In genomic region chr2:105396254-105397024, GRCh38 we compare ENCODE assay signal across 8 cellular contexts. TPM values are rescaled to one million over a fixed set of nuclear protein-coding genes. Genes with fewer than 3 reads are reported as not detected.
DNase-seq lines count a peak whose midpoint lies in the region; ATAC-seq and TF ChIP-seq lines count a peak whose summit lies in the region.

No MANE protein-coding gene starts in this region.

- H3K9me3 ChIP-seq in mucosa of rectum (ENCODE audit: control insufficient read depth in 2 of 2, low read length in 2 of 2) = no peaks in the 10 kb centered on the region
- H3K9me3 ChIP-seq in transverse colon = no peaks in the 10 kb centered on the region

- H3K4me3 ChIP-seq in astrocyte of the spinal cord (ENCODE audit: low read depth, low read length) (peak overlapping the region; percentile 100), mucosa of rectum (ENCODE audit: low read length in 2 of 2) (peak overlapping the region; percentile 53 to 66), transverse colon (peak overlapping the region in 1 of 4 donors; percentile 75)

- H3K9ac ChIP-seq in mucosa of rectum (ENCODE audit: low read depth in 1 of 2, low read length in 2 of 2) = peak overlapping the region; percentile 3 to 28

- H3K27me3 ChIP-seq in mucosa of rectum (ENCODE audit: control insufficient read depth in 2 of 2, insufficient read depth in 2 of 2, low read length in 2 of 2) (peaks cover 0 to 3% of the 10 kb centered on the region in 2 donors), transverse colon (no peaks in the 10 kb centered on the region)

- TF ChIP-seq POLR2A in transverse colon (IDR thresholded peaks at IDR 0.05) = no peak

- H3K27ac ChIP-seq in mucosa of rectum (ENCODE audit: low read depth in 2 of 2, low read length in 2 of 2) = peak overlapping the region; percentile 45 to 81
- H3K27ac ChIP-seq in transverse colon = peak overlapping the region; percentile 85 to 95 (median 93)

- in situ Hi-C loops in astrocyte of the spinal cord (cut with HindIII; ENCODE audit: low sequenced_read_pairs) = no loop called here
- in situ Hi-C loops in transverse colon (cut with MboI; ENCODE audit: low pct_ligation_motif_present in 1 of 4, low pct_unique_long_range_greater_than_20kb in 1 of 4, low sequenced_read_pairs in 3 of 4) = no loop called here

- WGBS in transverse colon (ENCODE audit: low coverage in 1 of 2), 2 donors = 56 to 75% methylated on average over 6 to 12 of the region's 12 CpGs

- TF ChIP-seq CTCF in astrocyte of the spinal cord (IDR thresholded peaks at IDR 0.05; ENCODE audit: low read depth, low read length) (no peak), transverse colon (IDR thresholded peaks at IDR 0.05) (no peak)

- no peak for ATAC-seq in HG03280 (IDR thresholded peaks at IDR 0.05; ENCODE audit: unreplicated experiment)

- intact Hi-C loops in transverse colon (cut with DNase I; ENCODE audit: low total_unique reads) = loop anchor here (10.0 kb wide), 1 partner anchor 48 kb away; no protein-coding TSS in a partner anchor

- TF ChIP-seq EP300 in transverse colon (IDR thresholded peaks at IDR 0.05; ENCODE audit: low read depth) = no peak

- peak; percentile 42 for DNase-seq in activated naive CD4-positive, alpha-beta T cell treated with Interleukin-2 at 50 U/mL for 16 hours
- no peak for DNase-seq in activated naive CD4-positive, alpha-beta T cell (lab: John Stamatoyannopoulos, UW)
- peak; percentile 96 for DNase-seq in astrocyte of the spinal cord (ENCODE audit: low read depth, low spot score)
- DNase-seq in transverse colon = peak; percentile 78
- DNase-seq in OCI-M2 (lab: John Stamatoyannopoulos, UW; ENCODE audit: unreplicated experiment) = no peak
- DNase-seq in hypothalamus (lab: John Stamatoyannopoulos, UW) = no peak

- H3K4me1 ChIP-seq in mucosa of rectum (ENCODE audit: control insufficient read depth in 2 of 2, insufficient read depth in 2 of 2, low read length in 2 of 2) = peaks cover 10 to 50% of the 10 kb centered on the region in 2 donors
- H3K4me1 ChIP-seq in transverse colon = peaks cover 10 to 55% (median 26%) of the 10 kb centered on the region in 4 donors

- H3K36me3 ChIP-seq in mucosa of rectum (ENCODE audit: control insufficient read depth in 2 of 2, insufficient read depth in 2 of 2, low read length in 2 of 2) (peaks cover 4% of the 10 kb centered on the region in 2 donors), transverse colon (no peaks in the 10 kb centered on the region)

RNA-seq across cellular contexts. Expression of gene FHL2, which starts 2.4 kb away (rescaled TPM):
- total RNA-seq in transverse colon = 100 to 1,000 TPM in 1 of 4 donors, 10 to 100 TPM in 3; 56.1 to 140 (median 89.2) TPM

RNA-seq across cellular contexts. Expression of gene C2orf49, which starts 59.1 kb away (rescaled TPM):
- total RNA-seq in transverse colon = 10 to 100 TPM in 3 of 4 donors, 1 to 10 TPM in 1; 1.8 to 17.6 (median 14.5) TPM

Comparison
In these comparisons a context has a peak if more than half of its experiments do, and no peak if none do; other contexts are left out.
1. DNase-seq: peak in activated naive CD4-positive, alpha-beta T cell treated with Interleukin-2 at 50 U/mL for 16 hours (single experiment), astrocyte of the spinal cord (single experiment) and transverse colon (single experiment); none in activated naive CD4-positive, alpha-beta T cell (0 of 4), OCI-M2 (single experiment) and hypothalamus (0 of 51).